ENCODE assay signal across 13 cellular contexts in genomic region chr5:42982107-42982622, GRCh38. TPM values are rescaled to one million over a fixed set of nuclear protein-coding genes. Genes with fewer than 3 reads are reported as not detected.
DNase-seq lines count a peak whose midpoint lies in the region; ATAC-seq and TF ChIP-seq lines count a peak whose summit lies in the region.
"Had no signal": no experiment of that assay in that cellular context is flagged by ENCODE, and none has a peak within 500 bp of the region (broad histone marks: within the 10 kb centered on the region; RNA-seq: fewer than 3 reads in every experiment).

No MANE protein-coding gene starts in this region.

- H3K36me3 Mint-ChIP-seq in progenitor cell of endocrine pancreas (ENCODE audit: insufficient read depth) (peaks cover 3% of the 10 kb centered on the region), mesothelial cell of epicardium (no peaks in the 10 kb centered on the region)

- H3K27ac Mint-ChIP-seq in progenitor cell of endocrine pancreas = peak overlapping the region; percentile 73
- no peak overlapping the region for H3K27ac Mint-ChIP-seq in mesothelial cell of epicardium
- H3K27ac Mint-ChIP-seq: activated CD4-positive, alpha-beta T cell treated with anti-CD3 and anti-CD28 coated beads for 36 hours; activated T-helper 17 cell treated with anti-CD3 and anti-CD28 coated beads, Interleukin-2, amount 50 U/mL, for 72 hours had no signal

- H3K4me1 Mint-ChIP-seq in progenitor cell of endocrine pancreas (ENCODE audit: low read depth) = peaks cover 2% of the 10 kb centered on the region
- H3K4me1 Mint-ChIP-seq in mesothelial cell of epicardium = no peaks in the 10 kb centered on the region

- TF ChIP-seq CTCF in progenitor cell of endocrine pancreas (IDR thresholded peaks at IDR 0.05; ENCODE audit: unreplicated experiment) = no peak
- TF ChIP-seq CTCF in mesothelial cell of epicardium (IDR thresholded peaks at IDR 0.05; ENCODE audit: unreplicated experiment) = no peak

- H3K4me3 Mint-ChIP-seq in progenitor cell of endocrine pancreas (ENCODE audit: low read depth) = no peak overlapping the region
- H3K4me3 Mint-ChIP-seq in mesothelial cell of epicardium = no peak overlapping the region
- H3K4me3 Mint-ChIP-seq: activated CD4-positive, alpha-beta T cell treated with anti-CD3 and anti-CD28 coated beads for 36 hours; activated T-helper 17 cell treated with anti-CD3 and anti-CD28 coated beads, Interleukin-2, amount 50 U/mL, for 72 hours had no signal

- DNase-seq in NCI-H1092 treated with DMSO at 0.1 percent for 48 hours (lab: John Stamatoyannopoulos, UW) (peak; percentile 23), NCI-H1092 (lab: John Stamatoyannopoulos, UW) (no peak), NCI-H2196 (lab: John Stamatoyannopoulos, UW; ENCODE audit: unreplicated experiment) (peak; percentile 50), dermis blood vessel endothelial cell (peak; percentile 55), progenitor cell of endocrine pancreas (ENCODE audit: low spot score, unreplicated experiment) (no peak), DMS114 treated with DMSO at 0.1 percent for 48 hours (lab: John Stamatoyannopoulos, UW; ENCODE audit: unreplicated experiment) (no peak), mesothelial cell of epicardium (ENCODE audit: low spot score in 2 of 2, unreplicated experiment in 2 of 2) (no peak)
- DNase-seq: activated CD4-positive, alpha-beta T cell treated with anti-CD3 and anti-CD28 coated beads for 36 hours; NCI-H1048; substantia nigra had no signal

- ATAC-seq in HG03354 (IDR thresholded peaks at IDR 0.05; ENCODE audit: poor library complexity, severe bottlenecking, unreplicated experiment) = no peak
- ATAC-seq: activated CD4-positive, alpha-beta T cell treated with anti-CD3 and anti-CD28 coated beads for 36 hours; activated T-helper 17 cell treated with anti-CD3 and anti-CD28 coated beads, Interleukin-2, amount 50 U/mL, for 72 hours; left lobe of liver had no signal

- H3K9me3 Mint-ChIP-seq in progenitor cell of endocrine pancreas (ENCODE audit: low read depth) (peaks cover 16% of the 10 kb centered on the region), mesothelial cell of epicardium (peaks cover 14% of the 10 kb centered on the region)
- H3K9me3 Mint-ChIP-seq: activated T-helper 17 cell treated with anti-CD3 and anti-CD28 coated beads, Interleukin-2, amount 50 U/mL, for 72 hours had no signal

- H3K27me3 Mint-ChIP-seq in progenitor cell of endocrine pancreas (no peaks in the 10 kb centered on the region), mesothelial cell of epicardium (ENCODE audit: low read depth) (peaks cover 9% of the 10 kb centered on the region)
- H3K27me3 Mint-ChIP-seq: activated CD4-positive, alpha-beta T cell treated with anti-CD3 and anti-CD28 coated beads for 36 hours; activated T-helper 17 cell treated with anti-CD3 and anti-CD28 coated beads, Interleukin-2, amount 50 U/mL, for 72 hours had no signal

RNA-seq across cellular contexts. Expression of gene ANXA2R, which starts 58.0 kb away (rescaled TPM):
- 7.7 and 7.8 TPM in 2 replicates for total RNA-seq in dermis blood vessel endothelial cell
- 0.87 and 0.93 TPM in 2 replicates for total RNA-seq in progenitor cell of endocrine pancreas
- total RNA-seq in mesothelial cell of epicardium = 1.4 to 1.9 TPM (median 1.7 TPM) in 3 replicates

Comparison
In these comparisons a context has a peak if more than half of its experiments do, and no peak if none do; other contexts are left out.
1. DNase-seq: peak in NCI-H1092 treated with DMSO at 0.1 percent for 48 hours (single experiment), NCI-H2196 (single experiment) and dermis blood vessel endothelial cell (single experiment); none in NCI-H1092 (single experiment), progenitor cell of endocrine pancreas (single experiment), DMS114 treated with DMSO at 0.1 percent for 48 hours (single experiment) and mesothelial cell of epicardium (0 of 2).